Comparison of ENCODE assay signal across 9 cellular contexts in genomic region chr22:20429254-20430100, GRCh38. TPM values are rescaled to one million over a fixed set of nuclear protein-coding genes. Genes with fewer than 3 reads are reported as not detected.
A peak's percentile ranks its signal among the peaks of the same experiment; 100 is the strongest.
DNase-seq lines count a peak whose midpoint lies in the region; ATAC-seq and TF ChIP-seq lines count a peak whose summit lies in the region.
"Had no signal": no experiment of that assay in that cellular context is flagged by ENCODE, and none has a peak within 500 bp of the region (broad histone marks: within the 10 kb centered on the region; RNA-seq: fewer than 3 reads in every experiment).

No MANE protein-coding gene starts in this region.

- no peaks in the 10 kb centered on the region for H3K9me3 Mint-ChIP-seq in MCF 10A (ENCODE audit: unreplicated experiment)
- H3K9me3 Mint-ChIP-seq in central memory CD8-positive, alpha-beta T cell = no peaks in the 10 kb centered on the region
- H3K9me3 Mint-ChIP-seq in naive B cell = no peaks in the 10 kb centered on the region
- H3K9me3 Mint-ChIP-seq in stimulated activated naive CD8-positive, alpha-beta T cell treated with anti-CD3 and anti-CD28 coated beads, Interleukin-15, Interleukin-2, amounts not matched to agents 100 ng/mL and 50 ng/mL, for 24 hours = no peaks in the 10 kb centered on the region

- TF ChIP-seq POLR2A in breast epithelium (IDR thresholded peaks at IDR 0.05) = no peak

- peak; percentile 65 for ATAC-seq in central memory CD8-positive, alpha-beta T cell (replicated peaks; ENCODE audit: extremely low read depth, poor library complexity, severe bottlenecking)
- peak; percentile 69 to 70 for ATAC-seq in naive B cell (ENCODE audit: low read depth in 2 of 2)
- ATAC-seq in GM21515 (IDR thresholded peaks at IDR 0.05; ENCODE audit: unreplicated experiment) = no peak

- H3K4me1 Mint-ChIP-seq in MCF 10A (ENCODE audit: insufficient read depth, unreplicated experiment) = no peaks in the 10 kb centered on the region
- H3K4me1 Mint-ChIP-seq in central memory CD8-positive, alpha-beta T cell = peaks cover 25% of the 10 kb centered on the region
- H3K4me1 Mint-ChIP-seq in naive B cell = peaks cover 18 to 25% (median 23%) of the 10 kb centered on the region in 3 donors
- H3K4me1 Mint-ChIP-seq in stimulated activated naive CD8-positive, alpha-beta T cell treated with anti-CD3 and anti-CD28 coated beads, Interleukin-15, Interleukin-2, amounts not matched to agents 100 ng/mL and 50 ng/mL, for 24 hours (ENCODE audit: low read depth) = peaks cover 23% of the 10 kb centered on the region

- CTCF ChIA-PET in MCF 10A (lab: Yijun Ruan, JAX) = interaction anchor here (0.5 kb wide), 1 partner anchor 11 kb away, joined by 5 read pairs; no protein-coding TSS in a partner anchor

- H3K36me3 ChIP-seq in breast epithelium = no peaks in the 10 kb centered on the region
- H3K36me3 ChIP-seq: vagina had no signal

- POLR2A ChIA-PET in MCF 10A (lab: Yijun Ruan, JAX) = no interaction called here

- no peak overlapping the region for H3K27ac ChIP-seq in breast epithelium
- H3K27ac ChIP-seq: vagina had no signal

- H3K4me3 Mint-ChIP-seq in MCF 10A (ENCODE audit: unreplicated experiment) (no peak overlapping the region), naive B cell (peak overlapping the region; percentile 84 to 95 (median 90))
- peak overlapping the region; percentile 77 for H3K4me3 Mint-ChIP-seq in central memory CD8-positive, alpha-beta T cell
- H3K4me3 Mint-ChIP-seq in stimulated activated naive CD8-positive, alpha-beta T cell treated with anti-CD3 and anti-CD28 coated beads, Interleukin-15, Interleukin-2, amounts not matched to agents 100 ng/mL and 50 ng/mL, for 24 hours = peak overlapping the region; percentile 73

- no TSS peak for BruUV-seq in MCF 10A (replicated peaks; lab: Mats Ljungman, UMichigan)

- H3K36me3 Mint-ChIP-seq in MCF 10A (ENCODE audit: insufficient read depth, unreplicated experiment) (no peaks in the 10 kb centered on the region), naive B cell (no peaks in the 10 kb centered on the region)
- peaks cover 6% of the 10 kb centered on the region for H3K36me3 Mint-ChIP-seq in central memory CD8-positive, alpha-beta T cell (ENCODE audit: insufficient read depth)
- no peaks in the 10 kb centered on the region for H3K36me3 Mint-ChIP-seq in stimulated activated naive CD8-positive, alpha-beta T cell treated with anti-CD3 and anti-CD28 coated beads, Interleukin-15, Interleukin-2, amounts not matched to agents 100 ng/mL and 50 ng/mL, for 24 hours (ENCODE audit: low read depth)

- no peaks in the 10 kb centered on the region for H3K9me3 ChIP-seq in breast epithelium
- H3K9me3 ChIP-seq: vagina had no signal

- peaks cover 0 to 12% of the 10 kb centered on the region in 2 donors for H3K27me3 ChIP-seq in breast epithelium
- H3K27me3 ChIP-seq: vagina had no signal

- H3K4me1 ChIP-seq in breast epithelium = peaks cover 8 to 9% of the 10 kb centered on the region in 2 donors

- peak overlapping the region; percentile 22 to 29 (median 26) for H3K4me3 ChIP-seq in breast epithelium

- intact Hi-C loops in breast epithelium (cut with DNase I; ENCODE audit: low total_unique reads) (no loop called here), MCF 10A (cut with micrococcal nuclease) (no loop called here)

- TF ChIP-seq CTCF in breast epithelium (IDR thresholded peaks at IDR 0.05) (no peak), MCF 10A (IDR thresholded peaks at IDR 0.05; ENCODE audit: unreplicated experiment) (no peak)

- no peak overlapping the region for H3K27ac Mint-ChIP-seq in MCF 10A (ENCODE audit: low read depth, unreplicated experiment)
- H3K27ac Mint-ChIP-seq in central memory CD8-positive, alpha-beta T cell (ENCODE audit: low read depth) = peak overlapping the region; percentile 79
- peak overlapping the region in 1 of 6 donors; percentile 82 for H3K27ac Mint-ChIP-seq in naive B cell
- no peak overlapping the region for H3K27ac Mint-ChIP-seq in stimulated activated naive CD8-positive, alpha-beta T cell treated with anti-CD3 and anti-CD28 coated beads, Interleukin-15, Interleukin-2, amounts not matched to agents 100 ng/mL and 50 ng/mL, for 24 hours

- DNase-seq in breast epithelium (ENCODE audit: low spot score in 2 of 2) (no peak), MCF 10A (ENCODE audit: unreplicated experiment) (no peak), naive B cell (peak; percentile 74), NCI-H82 treated with DMSO at 0.1 percent for 48 hours (lab: John Stamatoyannopoulos, UW; ENCODE audit: unreplicated experiment) (no peak)
- peak; percentile 59 for DNase-seq in activated CD4-positive, CD25-positive, alpha-beta regulatory T cell treated with anti-CD3 and anti-CD28 coated beads, Interleukin-2, amount 50 U/mL, for 16 hours (ENCODE audit: low read depth, low spot score)
- peak; percentile 57 to 59 for DNase-seq in central memory CD8-positive, alpha-beta T cell (ENCODE audit: low spot score in 2 of 2)

- H3K27me3 Mint-ChIP-seq in MCF 10A (ENCODE audit: insufficient read depth, unreplicated experiment) = no peaks in the 10 kb centered on the region
- peaks cover 32% of the 10 kb centered on the region for H3K27me3 Mint-ChIP-seq in central memory CD8-positive, alpha-beta T cell
- H3K27me3 Mint-ChIP-seq in naive B cell = peaks cover 40 to 68% (median 54%) of the 10 kb centered on the region in 3 donors
- H3K27me3 Mint-ChIP-seq in stimulated activated naive CD8-positive, alpha-beta T cell treated with anti-CD3 and anti-CD28 coated beads, Interleukin-15, Interleukin-2, amounts not matched to agents 100 ng/mL and 50 ng/mL, for 24 hours = peaks cover 51% of the 10 kb centered on the region

RNA-seq across cellular contexts. Expression of gene SCARF2, which starts 8.1 kb away (rescaled TPM):
- total RNA-seq in breast epithelium (10 to 100 TPM in 2 of 3 donors, 1 to 10 TPM in 1; 5.3 to 14.7 (median 12.3) TPM), MCF 10A (2022) (0.35 and 0.88 TPM in 2 replicates)
- under 1 TPM in 4 of 6 donors, not detected in 2; 0.25 to 0.64 (median 0.36) TPM for polyA plus RNA-seq in naive B cell (ENCODE audit: low read depth in 6 of 6)

RNA-seq across cellular contexts. Expression of gene ZNF74, which starts 35.5 kb away (rescaled TPM):
- 10 to 100 TPM in 1 of 3 donors, 1 to 10 TPM in 2; 4.8 to 11.5 (median 10.0) TPM for total RNA-seq in breast epithelium
- total RNA-seq in MCF 10A (2022) = 9.9 and 10.4 TPM in 2 replicates
- 1 to 10 TPM; 2.4 to 8.5 (median 5.5) TPM for polyA plus RNA-seq in naive B cell (ENCODE audit: low read depth in 6 of 6)

Comparison
In these comparisons a context has a peak if more than half of its experiments do, and no peak if none do; other contexts are left out.
1. DNase-seq: peak in activated CD4-positive, CD25-positive, alpha-beta regulatory T cell treated with anti-CD3 and anti-CD28 coated beads, Interleukin-2, amount 50 U/mL, for 16 hours (single experiment), central memory CD8-positive, alpha-beta T cell (2 of 2) and naive B cell (single experiment); none in breast epithelium (0 of 2), MCF 10A (single experiment) and NCI-H82 treated with DMSO at 0.1 percent for 48 hours (single experiment).